ENCODE assay signal across 9 cellular contexts in genomic region chr1:147541672-147542548, GRCh38. TPM values are rescaled to one million over a fixed set of nuclear protein-coding genes. Genes with fewer than 3 reads are reported as not detected.
DNase-seq lines count a peak whose midpoint lies in the region; ATAC-seq and TF ChIP-seq lines count a peak whose summit lies in the region.
"Had no signal": no experiment of that assay in that cellular context is flagged by ENCODE, and none has a peak within 500 bp of the region (broad histone marks: within the 10 kb centered on the region; RNA-seq: fewer than 3 reads in every experiment).

No MANE protein-coding gene starts in this region.

- CTCF ChIA-PET in CD4-positive, alpha-beta memory T cell (lab: Charles Lee; ENCODE audit: partially characterized antibody) = interaction anchor here (0.9 to 2.9 kb wide), 8 partner anchors 25 to 129 kb away, joined by 3 to 13 read pairs (median 5); partner anchors contain the start of gene ACP6
- CTCF ChIA-PET in activated naive CD4-positive, alpha-beta T cell treated with anti-CD3 and anti-CD28 coated beads for 36 hours (lab: Charles Lee) = interaction anchor here (1.6 kb wide), 2 partner anchors 45 to 88 kb away, joined by 3 to 5 read pairs; no protein-coding TSS in a partner anchor

- H3K36me3 ChIP-seq in CD4-positive, alpha-beta memory T cell (ENCODE audit: insufficient read depth, low read length) = no peaks in the 10 kb centered on the region
- no peaks in the 10 kb centered on the region for H3K36me3 ChIP-seq in right atrium auricular region

- peak overlapping the region in 1 of 7 donors; percentile 77 for H3K27ac Mint-ChIP-seq in CD4-positive, alpha-beta memory T cell
- H3K27ac Mint-ChIP-seq in activated naive CD4-positive, alpha-beta T cell treated with anti-CD3 and anti-CD28 coated beads for 36 hours = no peak overlapping the region
- no peak overlapping the region for H3K27ac Mint-ChIP-seq in effector memory CD8-positive, alpha-beta T cell

- peak overlapping the region; percentile 63 for H3K27ac ChIP-seq in CD4-positive, alpha-beta memory T cell (ENCODE audit: low read depth, low read length)
- H3K27ac ChIP-seq in right atrium auricular region = peak overlapping the region; percentile 90 to 91

- peaks cover 5 to 40% (median 23%) of the 10 kb centered on the region in 4 donors for H3K4me1 Mint-ChIP-seq in CD4-positive, alpha-beta memory T cell
- peaks cover 45% of the 10 kb centered on the region for H3K4me1 Mint-ChIP-seq in activated naive CD4-positive, alpha-beta T cell treated with anti-CD3 and anti-CD28 coated beads for 36 hours (ENCODE audit: low read depth)
- H3K4me1 Mint-ChIP-seq in effector memory CD8-positive, alpha-beta T cell (ENCODE audit: low read depth in 2 of 2) = peaks cover 18 to 36% of the 10 kb centered on the region in 2 donors

- peaks cover 0 to 2% of the 10 kb centered on the region in 2 donors for H3K27me3 Mint-ChIP-seq in CD4-positive, alpha-beta memory T cell
- no peaks in the 10 kb centered on the region for H3K27me3 Mint-ChIP-seq in activated naive CD4-positive, alpha-beta T cell treated with anti-CD3 and anti-CD28 coated beads for 36 hours (ENCODE audit: low read depth)
- peaks cover 0 to 10% of the 10 kb centered on the region in 2 donors for H3K27me3 Mint-ChIP-seq in effector memory CD8-positive, alpha-beta T cell

- intact Hi-C loops in CD4-positive, alpha-beta memory T cell (cut with micrococcal nuclease) = loop anchor here (1.0 kb wide), 3 partner anchors 57 to 128 kb away; partner anchors contain the start of gene ACP6
- intact Hi-C loops in activated naive CD4-positive, alpha-beta T cell treated with anti-CD3 and anti-CD28 coated beads for 36 hours (cut with micrococcal nuclease) = loop anchor here (1.0 to 10.0 kb wide), 3 partner anchors 57 to 843 kb away; partner anchors contain the start of gene PRKAB2

- POLR2A ChIA-PET in CD4-positive, alpha-beta memory T cell (lab: Charles Lee; ENCODE audit: partially characterized antibody) = interaction anchor here (0.9 to 6.1 kb wide), 18 partner anchors 8 to 497 kb away, joined by 3 to 121 read pairs (median 4); partner anchors contain the start of gene ACP6

- no peaks in the 10 kb centered on the region for H3K9me3 Mint-ChIP-seq in CD4-positive, alpha-beta memory T cell
- H3K9me3 Mint-ChIP-seq in activated naive CD4-positive, alpha-beta T cell treated with anti-CD3 and anti-CD28 coated beads for 36 hours = peaks cover 6% of the 10 kb centered on the region
- H3K9me3 Mint-ChIP-seq in effector memory CD8-positive, alpha-beta T cell = no peaks in the 10 kb centered on the region
- H3K9me3 Mint-ChIP-seq: IgD-negative memory B cell had no signal

- H3K27me3 ChIP-seq in CD4-positive, alpha-beta memory T cell (ENCODE audit: insufficient read depth, low read length) = no peaks in the 10 kb centered on the region
- H3K27me3 ChIP-seq in right atrium auricular region = no peaks in the 10 kb centered on the region

- H3K9me3 ChIP-seq in CD4-positive, alpha-beta memory T cell (ENCODE audit: control insufficient read depth in 1 of 2, low read length in 2 of 2) = no peaks in the 10 kb centered on the region
- no peaks in the 10 kb centered on the region for H3K9me3 ChIP-seq in right atrium auricular region

- H3K4me1 ChIP-seq in CD4-positive, alpha-beta memory T cell (ENCODE audit: insufficient read depth, low read length) = peaks cover 65% of the 10 kb centered on the region
- H3K4me1 ChIP-seq in right atrium auricular region = peaks cover 0 to 61% of the 10 kb centered on the region in 2 donors

- peak in 2 of 5 donors; percentile 2 to 10 for DNase-seq in CD4-positive, alpha-beta memory T cell
- DNase-seq in Jurkat, Clone E6-1 (ENCODE audit: low read depth, low spot score) = no peak
- DNase-seq in activated naive CD4-positive, alpha-beta T cell treated with anti-CD3 and anti-CD28 coated beads for 36 hours = peak; percentile 47
- peak; percentile 67 for DNase-seq in right atrium auricular region (ENCODE audit: low spot score)
- DNase-seq in putamen (ENCODE audit: low spot score) = peak; percentile 69
- DNase-seq in effector memory CD8-positive, alpha-beta T cell = no peak

- peak overlapping the region; percentile 58 to 67 for H3K4me3 ChIP-seq in CD4-positive, alpha-beta memory T cell (ENCODE audit: low read length in 2 of 2)
- peak overlapping the region; percentile 73 for H3K4me3 ChIP-seq in Jurkat, Clone E6-1 (ENCODE audit: low read length)
- H3K4me3 ChIP-seq in right atrium auricular region = peak overlapping the region; percentile 57 to 62

- H3K36me3 Mint-ChIP-seq in CD4-positive, alpha-beta memory T cell = no peaks in the 10 kb centered on the region
- peaks cover 1% of the 10 kb centered on the region for H3K36me3 Mint-ChIP-seq in activated naive CD4-positive, alpha-beta T cell treated with anti-CD3 and anti-CD28 coated beads for 36 hours (ENCODE audit: low read depth)
- H3K36me3 Mint-ChIP-seq in effector memory CD8-positive, alpha-beta T cell (ENCODE audit: insufficient read depth) = peaks cover 8% of the 10 kb centered on the region
- H3K36me3 Mint-ChIP-seq: IgD-negative memory B cell had no signal

- ATAC-seq in HG03108 (IDR thresholded peaks at IDR 0.05; ENCODE audit: unreplicated experiment) = no peak
- ATAC-seq in effector memory CD8-positive, alpha-beta T cell (replicated peaks) = no peak
- no peak for ATAC-seq in HG02970 (IDR thresholded peaks at IDR 0.05; ENCODE audit: low FRiP score, unreplicated experiment)

- TF ChIP-seq CTCF in right atrium auricular region (IDR thresholded peaks at IDR 0.05) = no peak

- no peak overlapping the region for H3K4me3 Mint-ChIP-seq in CD4-positive, alpha-beta memory T cell
- H3K4me3 Mint-ChIP-seq in activated naive CD4-positive, alpha-beta T cell treated with anti-CD3 and anti-CD28 coated beads for 36 hours = no peak overlapping the region
- peak overlapping the region in 1 of 2 donors; percentile 20 for H3K4me3 Mint-ChIP-seq in effector memory CD8-positive, alpha-beta T cell

RNA-seq across cellular contexts. Expression of gene BCL9, which starts 0.6 kb away (rescaled TPM):
- total RNA-seq in CD4-positive, alpha-beta memory T cell = 10 to 100 TPM; 12.7 to 15.5 TPM
- 1 to 10 TPM in 1 of 2 donors, under 1 TPM in 1; 0.02 to 5.4 TPM for polyA plus RNA-seq in CD4-positive, alpha-beta memory T cell
- 19.5 TPM for polyA plus RNA-seq in Jurkat, Clone E6-1 (2012; ENCODE audit: insufficient read depth, insufficient read length)
- 10 to 100 TPM; 15.8 to 17.2 TPM for total RNA-seq in activated naive CD4-positive, alpha-beta T cell treated with anti-CD3 and anti-CD28 coated beads for 36 hours
- 10 to 100 TPM; 10.6 to 23.3 TPM for total RNA-seq in right atrium auricular region

Comparison
In these comparisons a context has a peak if more than half of its experiments do, and no peak if none do; other contexts are left out.
1. DNase-seq: peak in activated naive CD4-positive, alpha-beta T cell treated with anti-CD3 and anti-CD28 coated beads for 36 hours (single experiment), right atrium auricular region (single experiment) and putamen (single experiment); none in Jurkat, Clone E6-1 (single experiment) and effector memory CD8-positive, alpha-beta T cell (0 of 3).
2. Peak in every context shown above with its lines, with median percentiles within 50 percentile points of each other: H3K4me3 ChIP-seq.